ENCODE assay signal across 18 cellular contexts in the genomic region with DNA sequence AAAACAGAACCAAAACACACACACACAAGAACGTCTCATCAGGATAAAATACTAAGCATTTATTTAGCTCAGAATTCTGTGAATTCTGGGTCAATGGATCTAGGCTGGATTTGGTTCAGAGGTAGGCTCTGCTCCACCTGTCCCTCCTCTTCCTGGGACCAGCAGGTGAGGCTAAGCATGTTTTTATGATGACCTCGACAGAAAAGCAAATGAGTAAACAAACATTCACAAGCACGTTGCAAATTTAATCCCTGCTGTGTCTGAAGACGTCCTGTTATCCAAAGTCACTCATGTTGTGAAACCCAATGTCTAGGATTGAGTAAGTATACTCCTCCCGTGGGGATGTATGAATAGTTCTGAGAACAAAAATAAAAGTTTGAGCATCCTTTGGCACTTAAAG.
"Had no signal": no experiment of that assay in that cellular context is flagged by ENCODE, and none has a peak within 500 bp of the region (broad histone marks: within the 10 kb centered on the region; RNA-seq: fewer than 3 reads in every experiment).

No MANE protein-coding gene starts in this region.

- H3K4me3 ChIP-seq: cardiac muscle cell, smooth muscle cell, thoracic aorta, upper lobe of left lung had no signal

- H3K9me3 ChIP-seq: thoracic aorta, upper lobe of left lung had no signal

- H3K27me3 Mint-ChIP-seq: activated naive CD8-positive, alpha-beta T cell; naive thymus-derived CD4-positive, alpha-beta T cell had no signal

- H3K27ac ChIP-seq: cardiac muscle cell, epithelial cell of prostate, thoracic aorta, upper lobe of left lung, VCaP had no signal

- H3K4me3 Mint-ChIP-seq: activated naive CD8-positive, alpha-beta T cell; activated T-helper 1 cell treated with anti-CD3 and anti-CD28 coated beads, Interleukin-12 subunit alpha, Interleukin-12 subunit beta, Interleukin-2, Interleukin-4 antibody, amounts not matched to agents 30 ng/mL and 10 ng/mL and 1 ng/mL, durations not matched to agents 14 hours and 24 hours and 36 hours; naive thymus-derived CD4-positive, alpha-beta T cell; stimulated activated effector memory CD8-positive, alpha-beta T cell treated with anti-CD3 and anti-CD28 coated beads, Interleukin-12 subunit alpha, Interleukin-12 subunit beta, amount 100 ng/mL, for 72 hours had no signal

- H3K36me3 ChIP-seq: cardiac muscle cell, thoracic aorta, upper lobe of left lung had no signal

- H3K27me3 ChIP-seq: cardiac muscle cell, upper lobe of left lung had no signal

- DNase-seq: activated CD4-positive, alpha-beta T cell treated with anti-CD3 and anti-CD28 coated beads, Interleukin-2, amount 50 U/mL, for 4 hours; dermis blood vessel endothelial cell; effector memory CD4-positive, alpha-beta T cell; foreskin fibroblast; mesenchymal stem cell; naive thymus-derived CD4-positive, alpha-beta T cell; stimulated activated CD4-positive, alpha-beta T cell treated with anti-CD3 and anti-CD28 coated beads, Interleukin-4, amount 100 ng/mL, for 1 hour; T-helper 2 cell; upper lobe of left lung had no signal

- H3K27ac Mint-ChIP-seq: activated naive CD8-positive, alpha-beta T cell; activated T-helper 1 cell treated with anti-CD3 and anti-CD28 coated beads, Interleukin-12 subunit alpha, Interleukin-12 subunit beta, Interleukin-2, Interleukin-4 antibody, amounts not matched to agents 30 ng/mL and 10 ng/mL and 1 ng/mL, durations not matched to agents 14 hours and 24 hours and 36 hours; naive thymus-derived CD4-positive, alpha-beta T cell; stimulated activated effector memory CD8-positive, alpha-beta T cell treated with anti-CD3 and anti-CD28 coated beads, Interleukin-12 subunit alpha, Interleukin-12 subunit beta, amount 100 ng/mL, for 72 hours had no signal

- H3K4me1 ChIP-seq: upper lobe of left lung had no signal

- ATAC-seq: naive thymus-derived CD4-positive, alpha-beta T cell; sciatic nerve; stimulated activated effector memory CD8-positive, alpha-beta T cell treated with anti-CD3 and anti-CD28 coated beads, Interleukin-12 subunit alpha, Interleukin-12 subunit beta, amount 100 ng/mL, for 72 hours had no signal

- H3K36me3 Mint-ChIP-seq: activated naive CD8-positive, alpha-beta T cell; naive thymus-derived CD4-positive, alpha-beta T cell; stimulated activated effector memory CD8-positive, alpha-beta T cell treated with anti-CD3 and anti-CD28 coated beads, Interleukin-12 subunit alpha, Interleukin-12 subunit beta, amount 100 ng/mL, for 72 hours had no signal

- H3K4me2 ChIP-seq: smooth muscle cell had no signal

- H3K4me1 Mint-ChIP-seq: naive thymus-derived CD4-positive, alpha-beta T cell; stimulated activated effector memory CD8-positive, alpha-beta T cell treated with anti-CD3 and anti-CD28 coated beads, Interleukin-12 subunit alpha, Interleukin-12 subunit beta, amount 100 ng/mL, for 72 hours had no signal

- H3K9me3 Mint-ChIP-seq: activated T-helper 1 cell treated with anti-CD3 and anti-CD28 coated beads, Interleukin-12 subunit alpha, Interleukin-12 subunit beta, Interleukin-2, Interleukin-4 antibody, amounts not matched to agents 30 ng/mL and 10 ng/mL and 1 ng/mL, durations not matched to agents 14 hours and 24 hours and 36 hours; naive thymus-derived CD4-positive, alpha-beta T cell; stimulated activated effector memory CD8-positive, alpha-beta T cell treated with anti-CD3 and anti-CD28 coated beads, Interleukin-12 subunit alpha, Interleukin-12 subunit beta, amount 100 ng/mL, for 72 hours had no signal
